ENCODE assay signal across 1 cellular context in genomic region chr10:3036155-3036554, GRCh38.
TF ChIP-seq lines count a peak whose summit lies in the region.

No MANE protein-coding gene starts in this region.

TF ChIP-seq in WTC11, 78 proteins besides CTCF, POLR2A, EP300 and RAD21 (continued from another document):
- TF ChIP-seq FOXP4 (CRISPR knock-in tag; IDR thresholded peaks at IDR 0.05), result no peak
- TF ChIP-seq NFYB (CRISPR knock-in tag; conservative IDR thresholded peaks at IDR 0.05; ENCODE audit: low read depth), result no peak
- TF ChIP-seq ZMAT4 (CRISPR knock-in tag; IDR thresholded peaks at IDR 0.05), result no peak
- TF ChIP-seq ZBTB21 (CRISPR knock-in tag; IDR thresholded peaks at IDR 0.05; ENCODE audit: borderline replicate concordance), result no peak
- TF ChIP-seq KAT7 (CRISPR knock-in tag; IDR thresholded peaks at IDR 0.05; ENCODE audit: borderline replicate concordance), result no peak
